In genomic region chr9:107280543-107280942, GRCh38 we compare ENCODE assay signal across 15 cellular contexts. TPM values are rescaled to one million over a fixed set of nuclear protein-coding genes. Genes with fewer than 3 reads are reported as not detected.
DNase-seq lines count a peak whose midpoint lies in the region; ATAC-seq and TF ChIP-seq lines count a peak whose summit lies in the region.
"Had no signal": no experiment of that assay in that cellular context is flagged by ENCODE, and none has a peak within 500 bp of the region (broad histone marks: within the 10 kb centered on the region; RNA-seq: fewer than 3 reads in every experiment).

No MANE protein-coding gene starts in this region.

- no peak overlapping the region for H2BK20ac ChIP-seq in IMR-90 (ENCODE audit: low read depth, low read length)

- intact Hi-C loops in IMR-90 (cut with micrococcal nuclease): loop anchor here (5.0 to 10.0 kb wide), 3 partner anchors 108 to 1436 kb away; partner anchors contain the start of gene ZNF462
- intact Hi-C loops in natural killer cell (cut with micrococcal nuclease): no loop called here

- H2BK15ac ChIP-seq in IMR-90 (ENCODE audit: low read depth, low read length): no peak overlapping the region

- H2BK120ac ChIP-seq in IMR-90 (ENCODE audit: low read depth, low read length): peak overlapping the region; percentile 59; the same call in 1 of the 2 replicates

- no peak overlapping the region; the same call in 1 of the 2 replicates for H2AK5ac ChIP-seq in IMR-90 (ENCODE audit: low read depth, low read length)

- H3K4me2 ChIP-seq in IMR-90 (ENCODE audit: low read depth, low read length): no peak overlapping the region

- H3K4me3 Mint-ChIP-seq in brain (peak overlapping the region in 4 of 5 experiments; percentile 14 to 97 (median 57)), natural killer cell (peak overlapping the region; percentile 10)

- H3K9me3 Mint-ChIP-seq in brain (no peaks in the 10 kb centered on the region), natural killer cell (no peaks in the 10 kb centered on the region)

- no peak overlapping the region for H4K5ac ChIP-seq in IMR-90 (ENCODE audit: low read depth, low read length)

- H3K36me3 Mint-ChIP-seq in brain (no peaks in the 10 kb centered on the region), natural killer cell (no peaks in the 10 kb centered on the region)

- H3K14ac ChIP-seq in IMR-90 (replicated peaks; ENCODE audit: low read depth, low read length): no peak overlapping the region

- no peak overlapping the region for H3K4me3 ChIP-seq in IMR-90 (ENCODE audit: insufficient read depth, low read depth, low read length)
- H3K4me3 ChIP-seq: gastroesophageal sphincter, lower lobe of right lung, prostate gland, SJSA1 had no signal

- H3K18ac ChIP-seq in IMR-90 (ENCODE audit: low read depth, low read length): no peak overlapping the region

- no peak overlapping the region for H3K56ac ChIP-seq in IMR-90 (ENCODE audit: extremely low read depth, insufficient read depth, low read length)

- H3K27ac ChIP-seq in IMR-90 (ENCODE audit: insufficient read depth, low read length): no peak overlapping the region
- H3K27ac ChIP-seq: gastroesophageal sphincter, lower lobe of right lung, prostate gland, SJSA1 had no signal

- 90% methylated on average over 2 of the region's 3 CpGs; no CpG with 5 or more reads in 1 of the 2 experiments for WGBS in IMR-90 (ENCODE audit: extremely low coverage in 2 of 2, insufficient read length in 1 of 2), 2 experiments

- no peak overlapping the region for H3K9ac ChIP-seq in IMR-90 (ENCODE audit: low read depth, low read length)

- TF ChIP-seq RAD21 in IMR-90 (IDR thresholded peaks at IDR 0.05; ENCODE audit: low read length): no peak

- TF ChIP-seq POLR2A in IMR-90 (IDR thresholded peaks at IDR 0.05; ENCODE audit: low read depth, low read length): no peak

- H3K27me3 ChIP-seq in IMR-90 (ENCODE audit: control insufficient read depth, insufficient read depth, low read length): no peaks in the 10 kb centered on the region
- H3K27me3 ChIP-seq: gastroesophageal sphincter, SJSA1 had no signal

- in situ Hi-C loops in IMR-90 (cut with MboI; ENCODE audit: low sequenced_read_pairs): loop anchor here (25.0 kb wide), 1 partner anchor 393 kb away; no protein-coding TSS in a partner anchor

- peaks cover 12% of the 10 kb centered on the region for H3K4me1 ChIP-seq in IMR-90 (ENCODE audit: control insufficient read depth, insufficient read depth, low read length)
- H3K4me1 ChIP-seq: prostate gland had no signal

- H3K27ac Mint-ChIP-seq in brain (peak overlapping the region in 3 of 5 experiments; percentile 7 to 75 (median 25)), natural killer cell (peak overlapping the region in 1 of 2 donors; percentile 46)

- ATAC-seq in IMR-90 (ENCODE audit: low read depth) (no peak), natural killer cell (no peak), GM19397 (IDR thresholded peaks at IDR 0.05; ENCODE audit: unreplicated experiment) (no peak), HG02642 (IDR thresholded peaks at IDR 0.05; ENCODE audit: poor library complexity, unreplicated experiment) (no peak)
- ATAC-seq: activated CD4-positive, CD25-positive, alpha-beta regulatory T cell treated with anti-CD3 and anti-CD28 coated beads, Interleukin-2, amount 50 U/mL, for 24 hours; gastroesophageal sphincter; lower lobe of right lung had no signal

- no peak overlapping the region for H3K23ac ChIP-seq in IMR-90 (ENCODE audit: low read depth, low read length)

- H3K9me3 ChIP-seq in IMR-90 (ENCODE audit: control insufficient read depth, insufficient read depth, low read length): no peaks in the 10 kb centered on the region
- H3K9me3 ChIP-seq: gastroesophageal sphincter, lower lobe of right lung, prostate gland, SJSA1 had no signal

- peaks cover 7% of the 10 kb centered on the region for H3K9me1 ChIP-seq in IMR-90 (ENCODE audit: insufficient read depth, low read length)

- POLR2A ChIA-PET in IMR-90 (lab: Charles Lee; ENCODE audit: unreplicated experiment): no interaction called here

- CTCF ChIA-PET in IMR-90 (lab: Yijun Ruan, JAX): interaction anchor here (2.3 kb wide), 1 partner anchor 58 kb away, joined by 5 read pairs; no protein-coding TSS in a partner anchor

- H3K79me1 ChIP-seq in IMR-90 (ENCODE audit: low read depth in 1 of 2, low read length in 2 of 2): peaks cover 3 to 17% of the 10 kb centered on the region in 2 experiments; a peak in 3 of 4 replicates

- H3K4ac ChIP-seq in IMR-90 (ENCODE audit: low read depth, low read length): 0 out of 2 replicates have a peak overlapping the region, but pooled peaks have one; percentile 50

- peak; percentile 41 for DNase-seq in Daoy (ENCODE audit: low read depth)
- peak; percentile 52 for DNase-seq in IMR-90
- DNase-seq in natural killer cell: no peak
- no peak for DNase-seq in amniotic stem cell (lab: John Stamatoyannopoulos, UW)
- DNase-seq in stimulated activated naive CD4-positive, alpha-beta T cell treated with Interleukin-2 at 50 U/mL for 16 hours (lab: John Stamatoyannopoulos, UW): no peak
- DNase-seq: Kasumi-1; lower lobe of right lung; stimulated activated CD4-positive, alpha-beta T cell treated with anti-CD3 and anti-CD28 coated beads, Interleukin-4, amount 100 ng/mL, for 1 hour had no signal

- H4K20me1 ChIP-seq in IMR-90 (ENCODE audit: insufficient read depth, low read length): peaks cover 20% of the 10 kb centered on the region

- H3K4me1 Mint-ChIP-seq in brain (peaks cover 30% of the 10 kb centered on the region), natural killer cell (peaks cover 25 to 34% of the 10 kb centered on the region in 2 donors)

- H2BK5ac ChIP-seq in IMR-90 (ENCODE audit: low read depth, low read length, poor library complexity, severe bottlenecking): no peak overlapping the region

- peaks cover 9% of the 10 kb centered on the region for H3K27me3 Mint-ChIP-seq in brain
- peaks cover 0 to 6% of the 10 kb centered on the region in 2 donors for H3K27me3 Mint-ChIP-seq in natural killer cell (ENCODE audit: low read depth in 2 of 2)

- dilution Hi-C loops in IMR-90 (cut with HindIII; ENCODE audit: low sequenced_read_pairs, unreplicated experiment): no loop called here

- no TSS peak for BruUV-seq in IMR-90 (replicated peaks; lab: Mats Ljungman, UMichigan)

- TF ChIP-seq CTCF in IMR-90 (conservative IDR thresholded peaks at IDR 0.05; ENCODE audit: low read depth, low read length) (no peak), brain (conservative IDR thresholded peaks at IDR 0.05) (no peak), natural killer cell (IDR thresholded peaks at IDR 0.05) (no peak)

- H2AFZ ChIP-seq in IMR-90 (replicated peaks; ENCODE audit: low read length, poor library complexity): no peak overlapping the region

- no peaks in the 10 kb centered on the region for H3K36me3 ChIP-seq in IMR-90 (ENCODE audit: control insufficient read depth, insufficient read depth, low read length)
- H3K36me3 ChIP-seq: gastroesophageal sphincter, lower lobe of right lung, prostate gland had no signal

- H4K91ac ChIP-seq in IMR-90 (ENCODE audit: insufficient read depth, low read depth, low read length): peak overlapping the region; percentile 57

- H2AK9ac ChIP-seq in IMR-90 (replicated peaks; ENCODE audit: low read depth, low read length, poor library complexity): no peak overlapping the region

- no peak overlapping the region for H4K8ac ChIP-seq in IMR-90 (ENCODE audit: low read depth in 2 of 2, low read length in 2 of 2)

TF ChIP-seq in IMR-90, 13 proteins besides CTCF, POLR2A, EP300 and RAD21:
- TF ChIP-seq MXI1 (IDR thresholded peaks at IDR 0.05; ENCODE audit: borderline replicate concordance, low read depth, low read length) (no peak), BHLHE40 (IDR thresholded peaks at IDR 0.05; ENCODE audit: low read depth, low read length) (no peak), MAZ (IDR thresholded peaks at IDR 0.05; ENCODE audit: borderline replicate concordance, low read depth, low read length) (no peak), RFX5 (IDR thresholded peaks at IDR 0.05; ENCODE audit: low read depth, low read length) (no peak), RCOR1 (IDR thresholded peaks at IDR 0.05; ENCODE audit: insufficient replicate concordance, low read length) (no peak), MAFK (IDR thresholded peaks at IDR 0.05; ENCODE audit: low read depth, low read length) (no peak), CEBPB (IDR thresholded peaks at IDR 0.05; ENCODE audit: low read depth, low read length) (no peak), NFE2L2 (IDR thresholded peaks at IDR 0.05; ENCODE audit: low read depth, low read length) (no peak)

RNA-seq across cellular contexts. Expression of gene RAD23B, which starts 2.5 kb away (rescaled TPM):
- total RNA-seq in Daoy (2014; rRNA removed; shearing (Covaris generic)): 140 and 159 TPM in 2 replicates
- total RNA-seq in IMR-90 (2012; rRNA removed) (126 and 127 TPM in 2 replicates), natural killer cell (100 to 1,000 TPM in 1 of 3 donors, 10 to 100 TPM in 2; 85.6 to 101 (median 92.6) TPM)
- polyA plus RNA-seq in IMR-90 (2012; rRNA removed) (123 and 148 TPM in 2 replicates), brain (ENCODE audit: insufficient read depth, low read depth, low replicate concordance) (130 TPM)
- polyA plus RNA-seq in IMR-90 (2012; cell fraction: cytosol; rRNA removed): 48.2 and 80.7 TPM in 2 replicates
- polyA plus RNA-seq in IMR-90 (2012; cell fraction: nucleus; rRNA removed; ENCODE audit: low replicate concordance): 20.9 and 67.7 TPM in 2 replicates

Comparison
In these comparisons a context has a peak if more than half of its experiments do, and no peak if none do; other contexts are left out.
1. DNase-seq: peak in Daoy (single experiment) and IMR-90 (single experiment); none in natural killer cell (single experiment), amniotic stem cell (single experiment) and stimulated activated naive CD4-positive, alpha-beta T cell treated with Interleukin-2 at 50 U/mL for 16 hours (single experiment).